Comparison of ENCODE assay signal across 9 cellular contexts in the genomic region with DNA sequence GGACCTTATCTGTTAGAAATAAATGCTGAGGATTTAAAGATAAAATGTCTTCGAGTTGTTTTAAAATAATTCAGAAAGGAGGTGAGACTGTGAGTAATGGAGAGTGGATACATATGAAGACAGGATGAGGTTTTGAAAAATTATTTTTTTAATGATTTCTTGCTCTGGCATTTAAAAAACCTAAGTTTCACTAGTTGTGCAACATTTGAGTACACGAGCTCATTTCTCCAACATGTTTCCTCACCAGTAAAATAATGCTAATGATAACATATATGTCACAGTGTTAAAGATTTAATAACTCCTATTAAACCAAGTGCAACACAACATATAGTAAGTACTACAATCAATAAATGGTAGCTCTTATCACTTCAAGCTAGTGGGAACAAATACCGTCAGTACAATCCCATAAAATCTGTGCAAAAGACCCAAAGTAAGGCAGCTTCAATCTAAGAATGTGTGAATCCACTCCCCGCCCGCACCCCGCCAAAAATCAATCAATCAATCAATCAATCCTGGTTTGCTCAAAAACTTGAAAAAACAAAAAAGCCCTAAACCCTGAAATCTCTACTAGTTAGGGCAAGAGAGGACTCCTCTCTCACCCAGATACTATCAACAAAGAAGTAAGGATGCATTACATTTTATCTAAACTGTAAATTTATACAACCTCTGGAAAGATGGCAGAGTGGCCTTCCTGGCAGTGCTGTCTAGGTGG. TPM values are rescaled to one million over a fixed set of nuclear protein-coding genes. Genes with fewer than 3 reads are reported as not detected.
DNase-seq lines count a peak whose midpoint lies in the region; ATAC-seq and TF ChIP-seq lines count a peak whose summit lies in the region.
"Had no signal": no experiment of that assay in that cellular context is flagged by ENCODE, and none has a peak within 500 bp of the region (broad histone marks: within the 10 kb centered on the region; RNA-seq: fewer than 3 reads in every experiment).

No MANE protein-coding gene starts in this region.

- H3K4me3 ChIP-seq in heart left ventricle (peak overlapping the region in 10 of 12 donors; percentile 75 to 99 (median 94)), astrocyte of the spinal cord (ENCODE audit: low read depth, low read length) (peak overlapping the region; percentile 97), right lobe of liver (peak overlapping the region; percentile 73 to 94 (median 94)), upper lobe of left lung (peak overlapping the region in 3 of 4 donors; percentile 68 to 96 (median 77))

- TF ChIP-seq POLR2A in heart left ventricle (IDR thresholded peaks at IDR 0.05) (no peak), right lobe of liver (IDR thresholded peaks at IDR 0.05) (no peak), upper lobe of left lung (IDR thresholded peaks at IDR 0.05) (no peak)

- H3K36me3 ChIP-seq in heart left ventricle (peaks cover 0 to 38% (median 34%) of the 10 kb centered on the region in 9 donors), right lobe of liver (peaks cover under 1 to 28% (median 10%) of the 10 kb centered on the region in 4 donors), upper lobe of left lung (peaks cover 9 to 29% (median 11%) of the 10 kb centered on the region in 4 donors)

- no peaks in the 10 kb centered on the region for H3K9me3 ChIP-seq in heart left ventricle
- no peaks in the 10 kb centered on the region for H3K9me3 ChIP-seq in right lobe of liver
- H3K9me3 ChIP-seq in upper lobe of left lung: no peaks in the 10 kb centered on the region

- no peak for ATAC-seq in heart left ventricle
- ATAC-seq in Right ventricle myocardium superior (ENCODE audit: poor library complexity): no peak
- no peak for ATAC-seq in right lobe of liver
- ATAC-seq in upper lobe of left lung (ENCODE audit: low FRiP score in 2 of 2): no peak
- no peak for ATAC-seq in GM21825 (IDR thresholded peaks at IDR 0.05; ENCODE audit: unreplicated experiment)
- no peak for ATAC-seq in HG03139 (IDR thresholded peaks at IDR 0.05; ENCODE audit: unreplicated experiment)

- 69 to 76% (median 70%) methylated on average over 6 of the region's 6 CpGs for WGBS in heart left ventricle, 4 donors
- WGBS in right lobe of liver (ENCODE audit: insufficient coverage, low coverage, low lambda C conversion rate, missing lambda C conversion rate): 28% methylated on average over 6 of the region's 6 CpGs
- WGBS in upper lobe of left lung, 2 donors: 57 to 59% methylated on average over 6 of the region's 6 CpGs

- no peaks in the 10 kb centered on the region for H3K27me3 ChIP-seq in heart left ventricle
- no peaks in the 10 kb centered on the region for H3K27me3 ChIP-seq in right lobe of liver
- no peaks in the 10 kb centered on the region for H3K27me3 ChIP-seq in upper lobe of left lung

- H3K4me1 ChIP-seq in heart left ventricle: peaks cover 0 to 24% (median 18%) of the 10 kb centered on the region in 12 donors
- peaks cover 0 to 14% (median 4%) of the 10 kb centered on the region in 4 donors for H3K4me1 ChIP-seq in right lobe of liver
- peaks cover 11 to 32% (median 21%) of the 10 kb centered on the region in 4 donors for H3K4me1 ChIP-seq in upper lobe of left lung

- TF ChIP-seq CTCF in heart left ventricle (IDR thresholded peaks at IDR 0.05) (no peak), astrocyte of the spinal cord (IDR thresholded peaks at IDR 0.05; ENCODE audit: low read depth, low read length) (no peak), right lobe of liver (IDR thresholded peaks at IDR 0.05) (no peak), upper lobe of left lung (IDR thresholded peaks at IDR 0.05) (no peak)

- DNase-seq in heart left ventricle (no peak), Right ventricle myocardium superior (no peak), astrocyte of the spinal cord (ENCODE audit: low read depth, low spot score) (no peak), right lobe of liver (no peak), upper lobe of left lung (no peak), NCI-H510A treated with DMSO at 0.1 percent for 48 hours (lab: John Stamatoyannopoulos, UW) (no peak)
- DNase-seq: cerebellar nuclear complex had no signal

- intact Hi-C loops in heart left ventricle (cut with DNase I) (loop anchor here in 1 of 10 donors (5.0 kb wide), 1 partner anchor 59 kb away; the partner anchor contains the start of gene SUPT20H), Right ventricle myocardium superior (cut with DNase I) (no loop called here), right lobe of liver (cut with DNase I) (no loop called here)

- H3K27ac ChIP-seq in heart left ventricle (peak overlapping the region in 4 of 12 donors; percentile 87 to 100 (median 96)), right lobe of liver (no peak overlapping the region), upper lobe of left lung (peak overlapping the region in 2 of 4 donors; percentile 98)

- in situ Hi-C loops in astrocyte of the spinal cord (cut with HindIII; ENCODE audit: low sequenced_read_pairs): no loop called here

- TF ChIP-seq EP300 in upper lobe of left lung (IDR thresholded peaks at IDR 0.05): no peak

RNA-seq across cellular contexts. Expression of gene ALG5, which starts 1.3 kb away (rescaled TPM):
- total RNA-seq in heart left ventricle (10 to 100 TPM in 6 of 9 donors, 1 to 10 TPM in 3; 8.4 to 15.2 (median 11.6) TPM), Right ventricle myocardium superior (7.8 TPM), right lobe of liver (10 to 100 TPM; 22.9 to 30.0 (median 28.5) TPM), upper lobe of left lung (10 to 100 TPM in 5 of 6 donors, 1 to 10 TPM in 1; 7.2 to 45.9 (median 30.0) TPM)
- polyA plus RNA-seq in heart left ventricle: 10 to 100 TPM; 13.4 to 31.8 TPM

RNA-seq across cellular contexts. Expression of gene EXOSC8, which starts 2.7 kb away (rescaled TPM):
- total RNA-seq in heart left ventricle (10 to 100 TPM; 13.6 to 30.4 (median 21.8) TPM), Right ventricle myocardium superior (17.7 TPM), right lobe of liver (10 to 100 TPM in 5 of 6 experiments, 1 to 10 TPM in 1; 9.3 to 14.4 (median 11.1) TPM), upper lobe of left lung (10 to 100 TPM; 21.4 to 44.0 (median 27.2) TPM)
- polyA plus RNA-seq in heart left ventricle: 10 to 100 TPM; 32.2 to 37.5 TPM
